ENCODE assay signal across 25 cellular contexts in genomic region chr3:68793750-68794149, GRCh38.
"Had no signal": no experiment of that assay in that cellular context is flagged by ENCODE, and none has a peak within 500 bp of the region (broad histone marks: within the 10 kb centered on the region; RNA-seq: fewer than 3 reads in every experiment).

No MANE protein-coding gene starts in this region.

- H3K27ac ChIP-seq: dorsolateral prefrontal cortex, epithelial cell of prostate, gastrocnemius medialis, lower lobe of right lung, neural progenitor cell, parathyroid adenoma, right lobe of liver, suprapubic skin, transverse colon, upper lobe of right lung, uterus had no signal

- H3K27me3 ChIP-seq: dorsolateral prefrontal cortex, gastrocnemius medialis, neural progenitor cell, right lobe of liver, suprapubic skin, transverse colon, upper lobe of right lung, uterus had no signal

- ATAC-seq: esophagus mucosa; gastrocnemius medialis; left ventricle myocardium superior; lower lobe of right lung; natural killer cell; right lobe of liver; stimulated activated naive B cell treated with anti-CD40 and anti-IgM and Interleukin-4, amounts not matched to agents 10 μg/mL and 1 μg/mL and 100 μg/mL, for 72 hours; upper lobe of right lung had no signal

- DNase-seq: dorsolateral prefrontal cortex; effector CD4-positive, alpha-beta T cell; foreskin fibroblast; gastrocnemius medialis; head of caudate nucleus; left cardiac atrium; left ventricle myocardium superior; lower lobe of right lung; natural killer cell; right lobe of liver; small intestine; stimulated activated CD4-positive, alpha-beta T cell treated with anti-CD3 and anti-CD28 coated beads, Interleukin-15, amount 100 ng/mL, for 24 hours; stimulated activated CD4-positive, alpha-beta T cell treated with anti-CD3 and anti-CD28 coated beads, Interleukin-2, amount 100 ng/mL, for 48 hours; stimulated activated naive B cell treated with anti-CD40 and anti-IgM and Interleukin-4, amounts not matched to agents 10 μg/mL and 1 μg/mL and 100 μg/mL, for 72 hours; transverse colon; upper lobe of right lung; uterus had no signal

- H3K36me3 ChIP-seq: gastrocnemius medialis, lower lobe of right lung, neural progenitor cell, right lobe of liver, suprapubic skin, transverse colon, upper lobe of right lung, uterus had no signal

- H3K27ac Mint-ChIP-seq: memory B cell; natural killer cell; neural progenitor cell; progenitor cell of endocrine pancreas; stimulated activated naive B cell treated with anti-CD40 and anti-IgM and Interleukin-4, amounts not matched to agents 10 μg/mL and 1 μg/mL and 100 μg/mL, for 72 hours; stimulated activated naive CD8-positive, alpha-beta T cell treated with anti-CD3 and anti-CD28 coated beads, Interleukin-15, Interleukin-2, amounts not matched to agents 100 ng/mL and 50 ng/mL, for 24 hours had no signal

- H3K27me3 Mint-ChIP-seq: progenitor cell of endocrine pancreas; stimulated activated naive B cell treated with anti-CD40 and anti-IgM and Interleukin-4, amounts not matched to agents 10 μg/mL and 1 μg/mL and 100 μg/mL, for 72 hours; stimulated activated naive CD8-positive, alpha-beta T cell treated with anti-CD3 and anti-CD28 coated beads, Interleukin-15, Interleukin-2, amounts not matched to agents 100 ng/mL and 50 ng/mL, for 24 hours had no signal

- H3K4me1 Mint-ChIP-seq: memory B cell; natural killer cell; neural progenitor cell; stimulated activated naive B cell treated with anti-CD40 and anti-IgM and Interleukin-4, amounts not matched to agents 10 μg/mL and 1 μg/mL and 100 μg/mL, for 72 hours had no signal

- H3K9me3 ChIP-seq: gastrocnemius medialis, lower lobe of right lung, right lobe of liver, suprapubic skin, transverse colon, upper lobe of right lung, uterus had no signal

- H3K4me1 ChIP-seq: gastrocnemius medialis, lower lobe of right lung, neural progenitor cell, parathyroid adenoma, right lobe of liver, suprapubic skin, transverse colon, upper lobe of right lung, uterus had no signal

- H3K9me3 Mint-ChIP-seq: memory B cell; natural killer cell; neural progenitor cell; stimulated activated naive B cell treated with anti-CD40 and anti-IgM and Interleukin-4, amounts not matched to agents 10 μg/mL and 1 μg/mL and 100 μg/mL, for 72 hours; stimulated activated naive CD8-positive, alpha-beta T cell treated with anti-CD3 and anti-CD28 coated beads, Interleukin-15, Interleukin-2, amounts not matched to agents 100 ng/mL and 50 ng/mL, for 24 hours had no signal

- H3K4me3 ChIP-seq: dorsolateral prefrontal cortex, gastrocnemius medialis, lower lobe of right lung, neural progenitor cell, right lobe of liver, suprapubic skin, transverse colon, upper lobe of right lung, uterus had no signal

- H3K4me3 Mint-ChIP-seq: memory B cell; natural killer cell; neural progenitor cell; stimulated activated naive B cell treated with anti-CD40 and anti-IgM and Interleukin-4, amounts not matched to agents 10 μg/mL and 1 μg/mL and 100 μg/mL, for 72 hours; stimulated activated naive CD8-positive, alpha-beta T cell treated with anti-CD3 and anti-CD28 coated beads, Interleukin-15, Interleukin-2, amounts not matched to agents 100 ng/mL and 50 ng/mL, for 24 hours had no signal

- H3K36me3 Mint-ChIP-seq: memory B cell; natural killer cell; neural progenitor cell; stimulated activated naive B cell treated with anti-CD40 and anti-IgM and Interleukin-4, amounts not matched to agents 10 μg/mL and 1 μg/mL and 100 μg/mL, for 72 hours had no signal
